ENCODE assay signal across 19 cellular contexts in the genomic region with DNA sequence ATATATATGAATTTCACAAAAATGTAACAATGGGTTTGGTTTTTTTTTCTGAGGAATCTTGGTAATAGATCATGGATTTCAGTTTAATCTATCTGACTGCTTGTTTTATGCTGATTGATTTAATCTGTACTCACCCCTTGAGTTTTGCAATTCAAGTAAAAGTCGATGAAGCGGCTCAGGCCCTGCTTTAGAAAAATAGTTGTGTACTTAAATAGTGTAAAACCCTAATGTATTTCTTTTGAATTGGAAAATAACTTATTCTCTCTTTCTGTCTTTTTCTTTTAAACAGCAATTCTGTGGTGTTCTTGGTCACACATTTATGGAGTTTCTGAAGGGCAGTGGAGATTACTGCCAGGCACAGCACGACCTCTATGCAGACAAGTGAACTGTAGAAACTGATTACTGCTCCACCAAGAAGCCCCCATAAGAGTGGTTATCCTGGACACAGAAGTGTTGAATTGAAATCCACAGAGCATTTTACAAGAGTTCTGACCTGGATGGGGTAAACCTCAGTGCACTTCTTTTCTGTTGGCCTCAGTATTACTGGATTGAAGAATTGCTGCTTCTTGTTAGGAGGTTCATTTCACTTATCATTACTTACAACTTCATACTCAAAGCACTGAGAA. TPM values are rescaled to one million over a fixed set of nuclear protein-coding genes. Genes with fewer than 3 reads are reported as not detected.
A peak's percentile ranks its signal among the peaks of the same experiment; 100 is the strongest.
DNase-seq lines count a peak whose midpoint lies in the region; ATAC-seq, FAIRE-seq and TF ChIP-seq lines count a peak whose summit lies in the region.
"Had no signal": no experiment of that assay in that cellular context is flagged by ENCODE, and none has a peak within 500 bp of the region (broad histone marks: within the 10 kb centered on the region; RNA-seq: fewer than 3 reads in every experiment).

No MANE protein-coding gene starts in this region.

- H3K9me3 ChIP-seq in HepG2 (ENCODE audit: low read length) (no peaks in the 10 kb centered on the region), gastrocnemius medialis (no peaks in the 10 kb centered on the region), PC-9 (ENCODE audit: insufficient read depth, low read depth) (no peaks in the 10 kb centered on the region)
- H3K9me3 ChIP-seq: gastroesophageal sphincter, Peyer's patch, SJSA1, thyroid gland had no signal

- intact Hi-C loops in activated T-helper 2 cell treated with anti-CD3 and anti-CD28 coated beads, Interferon-gamma antibody, Interleukin-2, Interleukin-4, amounts not matched to agents 10 μg/mL and 5 μg/mL and 100 μg/mL, durations not matched to agents 14 hours and 24 hours and 36 hours (cut with micrococcal nuclease): no loop called here
- intact Hi-C loops in HepG2 (cut with micrococcal nuclease; ENCODE audit: unreplicated experiment) (loop anchor here (5.0 kb wide), 1 partner anchor 186 kb away; no protein-coding TSS in a partner anchor), gastrocnemius medialis (cut with DNase I; ENCODE audit: low total_unique reads) (no loop called here), PC-9 (cut with micrococcal nuclease; ENCODE audit: unreplicated experiment) (loop anchor here (10.0 kb wide), 1 partner anchor 161 kb away; no protein-coding TSS in a partner anchor)

- H3F3A ChIP-seq in GM23338 (replicated peaks; ENCODE audit: low read depth) (0 out of 2 replicates have a peak, but pooled peaks cover 4% of the 10 kb centered on the region), PC-9 (ENCODE audit: insufficient read depth, low read depth) (peaks cover 28% of the 10 kb centered on the region)

- no peak for ATAC-seq in GM23338
- ATAC-seq in HepG2: no peak
- ATAC-seq in gastrocnemius medialis: no peak
- ATAC-seq: gastroesophageal sphincter, left cardiac atrium, right cardiac atrium had no signal

- peaks cover 10% of the 10 kb centered on the region for H3K27me3 Mint-ChIP-seq in GM23338 (ENCODE audit: insufficient read depth, low read depth, poor library complexity)
- H3K27me3 Mint-ChIP-seq in activated T-helper 2 cell treated with anti-CD3 and anti-CD28 coated beads, Interferon-gamma antibody, Interleukin-2, Interleukin-4, amounts not matched to agents 10 μg/mL and 5 μg/mL and 100 μg/mL, durations not matched to agents 14 hours and 24 hours and 36 hours (ENCODE audit: low read depth): no peaks in the 10 kb centered on the region

- peaks cover 56% of the 10 kb centered on the region for H3K36me3 ChIP-seq in GM23338 (ENCODE audit: insufficient read depth)
- H3K36me3 ChIP-seq in HepG2 (replicated peaks in 1 of 2; ENCODE audit: control insufficient read depth in 1 of 2, insufficient read depth in 2 of 2, low read length in 2 of 2): peaks cover 13 to 49% of the 10 kb centered on the region in 2 experiments
- H3K36me3 ChIP-seq in gastrocnemius medialis: peaks cover 5 to 51% of the 10 kb centered on the region in 2 donors
- peaks cover 43% of the 10 kb centered on the region for H3K36me3 ChIP-seq in PC-9 (ENCODE audit: low read depth)

- peak overlapping the region; percentile 52 for H3K9ac ChIP-seq in HepG2 (ENCODE audit: insufficient read depth, low read depth, low read length)

- no peak overlapping the region for H3K27ac Mint-ChIP-seq in GM23338
- H3K27ac Mint-ChIP-seq in activated T-helper 2 cell treated with anti-CD3 and anti-CD28 coated beads, Interferon-gamma antibody, Interleukin-2, Interleukin-4, amounts not matched to agents 10 μg/mL and 5 μg/mL and 100 μg/mL, durations not matched to agents 14 hours and 24 hours and 36 hours: no peak overlapping the region
- H3K27ac Mint-ChIP-seq: T-helper 1 cell treated with Interleukin-12 subunit alpha and Interleukin-12 subunit beta and Interleukin-4 antibody, amounts not matched to agents 30 μg/mL and 1 μg/mL, for 36 hours had no signal

- no peak overlapping the region for H3K27ac ChIP-seq in GM23338 (ENCODE audit: low read depth)
- peak overlapping the region; percentile 7 for H3K27ac ChIP-seq in HepG2 (ENCODE audit: extremely low read length, insufficient read depth, low read length)
- peak overlapping the region; percentile 99 to 100 (median 100) for H3K27ac ChIP-seq in gastrocnemius medialis
- H3K27ac ChIP-seq in PC-9: no peak overlapping the region
- H3K27ac ChIP-seq: gastroesophageal sphincter, Peyer's patch, SJSA1 had no signal

- no peak for TF ChIP-seq CTCF in GM23338 (conservative IDR thresholded peaks at IDR 0.05; ENCODE audit: low read depth in 2 of 2)
- no peak for TF ChIP-seq CTCF in HepG2 (CRISPR knock-in tag; IDR thresholded peaks at IDR 0.05)
- no peak for TF ChIP-seq CTCF in gastrocnemius medialis (IDR thresholded peaks at IDR 0.05 in 4 of 5, conservative IDR thresholded peaks at IDR 0.05 in 1 of 5)
- no peak for TF ChIP-seq CTCF in PC-9 (conservative IDR thresholded peaks at IDR 0.05)

- 54% methylated on average over 3 of the region's 3 CpGs for WGBS in HepG2 (ENCODE audit: low lambda C conversion rate)

- H3K9me2 ChIP-seq in GM23338 (ENCODE audit: insufficient read depth): no peaks in the 10 kb centered on the region
- no peaks in the 10 kb centered on the region for H3K9me2 ChIP-seq in PC-9 (ENCODE audit: insufficient read depth)

- peaks cover 59% of the 10 kb centered on the region for H3K79me2 ChIP-seq in GM23338 (replicated peaks; ENCODE audit: insufficient read depth)
- H3K79me2 ChIP-seq in HepG2 (ENCODE audit: insufficient read depth, low read length): peaks cover 73% of the 10 kb centered on the region
- H3K79me2 ChIP-seq in PC-9 (ENCODE audit: low read depth): peaks cover 45% of the 10 kb centered on the region

- in situ Hi-C loops in HepG2 (cut with HindIII; ENCODE audit: extremely low pct_ligation_motif_present, low pct_unique_long_range_greater_than_20kb): no loop called here
- in situ Hi-C loops in gastrocnemius medialis (cut with MboI; ENCODE audit: low sequenced_read_pairs in 4 of 4): loop anchor here in 1 of 4 donors (10.0 kb wide), 1 partner anchor 59 kb away; the partner anchor contains the start of gene PHF3

- TF ChIP-seq POLR2A in HepG2 (IDR thresholded peaks at IDR 0.05; ENCODE audit: insufficient read depth in 1 of 2, low read depth in 2 of 2, low read length in 2 of 2) (peak; percentile 29 to 49; a peak in 2 of 4 replicates), gastrocnemius medialis (IDR thresholded peaks at IDR 0.05) (no peak)

- no peaks in the 10 kb centered on the region; the same call in 1 of the 3 replicates for H3K9me3 Mint-ChIP-seq in GM23338
- no peaks in the 10 kb centered on the region for H3K9me3 Mint-ChIP-seq in activated T-helper 2 cell treated with anti-CD3 and anti-CD28 coated beads, Interferon-gamma antibody, Interleukin-2, Interleukin-4, amounts not matched to agents 10 μg/mL and 5 μg/mL and 100 μg/mL, durations not matched to agents 14 hours and 24 hours and 36 hours
- H3K9me3 Mint-ChIP-seq: T-helper 1 cell treated with Interleukin-12 subunit alpha and Interleukin-12 subunit beta and Interleukin-4 antibody, amounts not matched to agents 30 μg/mL and 1 μg/mL, for 36 hours had no signal

- H3K4me3 ChIP-seq in GM23338 (no peak overlapping the region), HepG2 (replicated peaks in 1 of 3; ENCODE audit: insufficient read depth in 1 of 3, low read depth in 2 of 3, low read length in 3 of 3) (peak overlapping the region; percentile 30 to 78 (median 50); a peak in 5 of 6 replicates), gastrocnemius medialis (peak overlapping the region in 2 of 4 donors; percentile 87 to 96), PC-9 (no peak overlapping the region)
- H3K4me3 ChIP-seq: gastroesophageal sphincter, Peyer's patch, SJSA1, thyroid gland had no signal

- H4K20me1 ChIP-seq in GM23338 (replicated peaks; ENCODE audit: insufficient read depth) (peaks cover 33% of the 10 kb centered on the region), HepG2 (ENCODE audit: insufficient read depth, low read length) (peaks cover 71% of the 10 kb centered on the region), PC-9 (ENCODE audit: insufficient read depth) (peaks cover 20% of the 10 kb centered on the region)

- peaks cover 6% of the 10 kb centered on the region for H3K4me1 ChIP-seq in GM23338 (ENCODE audit: insufficient read depth)
- H3K4me1 ChIP-seq in HepG2 (ENCODE audit: insufficient read depth, low read length): peaks cover 32% of the 10 kb centered on the region
- peaks cover 5 to 32% of the 10 kb centered on the region in 2 donors for H3K4me1 ChIP-seq in gastrocnemius medialis
- peaks cover 13% of the 10 kb centered on the region for H3K4me1 ChIP-seq in PC-9 (replicated peaks; ENCODE audit: insufficient read depth)

- POLR2A ChIA-PET in HepG2 (lab: Yijun Ruan, JAX): interaction anchor here (1.3 to 1.8 kb wide), 2 partner anchors 11 to 54 kb away, joined by 4 to 6 read pairs; no protein-coding TSS in a partner anchor
- POLR2A ChIA-PET in PC-9 (lab: Charles Lee; ENCODE audit: unreplicated experiment): no interaction called here

- no peak for TF ChIP-seq RAD21 in HepG2 (CRISPR knock-in tag; IDR thresholded peaks at IDR 0.05)

- H3K4me3 Mint-ChIP-seq in GM23338: peak overlapping the region; percentile 50; the same call in 2 of the 3 replicates
- H3K4me3 Mint-ChIP-seq in activated T-helper 2 cell treated with anti-CD3 and anti-CD28 coated beads, Interferon-gamma antibody, Interleukin-2, Interleukin-4, amounts not matched to agents 10 μg/mL and 5 μg/mL and 100 μg/mL, durations not matched to agents 14 hours and 24 hours and 36 hours (ENCODE audit: low read depth): peak overlapping the region; percentile 37
- H3K4me3 Mint-ChIP-seq: T-helper 1 cell treated with Interleukin-12 subunit alpha and Interleukin-12 subunit beta and Interleukin-4 antibody, amounts not matched to agents 30 μg/mL and 1 μg/mL, for 36 hours had no signal

- DNase-seq in GM23338 (ENCODE audit: low spot score) (no peak), HepG2 (ENCODE audit: low spot score) (no peak), gastrocnemius medialis (no peak), UCSD-AML1 (lab: John Stamatoyannopoulos, UW; ENCODE audit: unreplicated experiment) (no peak), NCI-H2227 treated with DMSO at 0.1 percent for 48 hours (lab: John Stamatoyannopoulos, UW) (no peak), PC-9 (no peak)
- no peak for DNase-seq in activated T-helper 2 cell treated with anti-CD3 and anti-CD28 coated beads, Interferon-gamma antibody, Interleukin-2, Interleukin-4, amounts not matched to agents 10 μg/mL and 5 μg/mL and 100 μg/mL, durations not matched to agents 14 hours and 24 hours and 36 hours (ENCODE audit: low spot score)
- DNase-seq: activated T-cell treated with anti-CD3 and anti-CD28 coated beads, Interleukin-2, amount 50 U/mL, for 48 hours; erythroblast; left cardiac atrium; NCI-H2171 treated with DMSO at 0.1 percent for 48 hours; NCI-H82; Peyer's patch; right cardiac atrium; stimulated activated naive CD4-positive, alpha-beta T cell; thyroid gland had no signal

- BruUV-seq in HepG2 (replicated peaks; lab: Mats Ljungman, UMichigan) (no TSS peak), PC-9 (replicated peaks; lab: Mats Ljungman, UMichigan) (no TSS peak)

- H3K4me2 ChIP-seq in GM23338: no peak overlapping the region
- peak overlapping the region; percentile 73 for H3K4me2 ChIP-seq in HepG2 (ENCODE audit: low read depth, low read length)
- H3K4me2 ChIP-seq in PC-9: no peak overlapping the region

- peaks cover 13% of the 10 kb centered on the region for H3K4me1 Mint-ChIP-seq in GM23338
- H3K4me1 Mint-ChIP-seq in activated T-helper 2 cell treated with anti-CD3 and anti-CD28 coated beads, Interferon-gamma antibody, Interleukin-2, Interleukin-4, amounts not matched to agents 10 μg/mL and 5 μg/mL and 100 μg/mL, durations not matched to agents 14 hours and 24 hours and 36 hours (ENCODE audit: low read depth): peaks cover 31% of the 10 kb centered on the region

- peaks cover 63% of the 10 kb centered on the region for H3K36me3 Mint-ChIP-seq in GM23338 (ENCODE audit: low read depth)
- peaks cover 55% of the 10 kb centered on the region for H3K36me3 Mint-ChIP-seq in activated T-helper 2 cell treated with anti-CD3 and anti-CD28 coated beads, Interferon-gamma antibody, Interleukin-2, Interleukin-4, amounts not matched to agents 10 μg/mL and 5 μg/mL and 100 μg/mL, durations not matched to agents 14 hours and 24 hours and 36 hours (ENCODE audit: low read depth)

- H3K27me3 ChIP-seq in GM23338 (ENCODE audit: insufficient read depth): no peaks in the 10 kb centered on the region
- no peaks in the 10 kb centered on the region; a peak in 1 of 5 replicates for H3K27me3 ChIP-seq in HepG2 (ENCODE audit: control insufficient read depth in 1 of 2, insufficient read depth in 2 of 2, low read length in 2 of 2)
- H3K27me3 ChIP-seq in gastrocnemius medialis: no peaks in the 10 kb centered on the region
- H3K27me3 ChIP-seq in PC-9 (ENCODE audit: insufficient read depth, low read depth): no peaks in the 10 kb centered on the region
- H3K27me3 ChIP-seq: gastroesophageal sphincter, Peyer's patch, SJSA1, thyroid gland had no signal

- TF ChIP-seq EP300 in HepG2 (IDR thresholded peaks at IDR 0.05; ENCODE audit: low read depth in 2 of 2, low read length in 2 of 2) (no peak), HepG2 (CRISPR knock-in tag; IDR thresholded peaks at IDR 0.05; ENCODE audit: borderline replicate concordance) (no peak)

- CTCF ChIA-PET in HepG2 (lab: Yijun Ruan, JAX; ENCODE audit: low intra/inter-chr PET ratio, low total read pairs) (no interaction called here), PC-9 (lab: Charles Lee) (no interaction called here)

- FAIRE-seq in HepG2 (lab: Jason Lieb, UNC): no peak

- H2AFZ ChIP-seq in GM23338 (no peak overlapping the region), HepG2 (ENCODE audit: low read length) (no peak overlapping the region), PC-9 (no peak overlapping the region)

RNA-seq across cellular contexts. Expression of gene PTP4A1, which starts 4.0 kb away (rescaled TPM):
- total RNA-seq in GM23338 (2014; rRNA removed; shearing (Covaris generic)): 96.9 and 99.0 TPM in 2 replicates
- polyA plus RNA-seq in GM23338 (2016; fragmentation: Nextera tagmentation; extraction: Ambion mirVana) (88.6 and 102 TPM in 2 replicates), HepG2 (2011; rRNA removed) (127 and 141 TPM in 2 replicates)
- 80.8 and 88.8 TPM in 2 replicates for total RNA-seq in activated T-helper 2 cell treated with anti-CD3 and anti-CD28 coated beads, Interferon-gamma antibody, Interleukin-2, Interleukin-4, amounts not matched to agents 10 μg/mL and 5 μg/mL and 100 μg/mL, durations not matched to agents 14 hours and 24 hours and 36 hours
- total RNA-seq in HepG2 (2016; rRNA removed; fragmentation: Illumina TruSeq; extraction: Trizol) (376 and 681 TPM in 2 replicates), gastrocnemius medialis (100 to 1,000 TPM in 2 of 4 donors, 10 to 100 TPM in 2; 30.6 to 256 (median 90.8) TPM), PC-9 (2021) (46.4 and 63.8 TPM in 2 replicates)
- 72.5 and 82.8 TPM in 2 replicates for total RNA-seq in HepG2 (2016; cell fraction: cytosol; rRNA removed; fragmentation: Illumina TruSeq; extraction: Trizol; ENCODE audit: low read depth)
- 381 and 654 TPM in 2 replicates for total RNA-seq in HepG2 (2016; cell fraction: insoluble cytoplasmic fraction; rRNA removed; fragmentation: Illumina TruSeq; extraction: Trizol)
- total RNA-seq in HepG2 (2016; cell fraction: membrane; rRNA removed; fragmentation: Illumina TruSeq; extraction: Trizol): 431 TPM in 2 replicates
- total RNA-seq in HepG2 (2016; cell fraction: nucleus; rRNA removed; fragmentation: Illumina TruSeq; extraction: Trizol): 336 and 365 TPM in 2 replicates
- 61.2 and 126 TPM in 2 replicates for polyA plus RNA-seq in HepG2 (2011; cell fraction: cytosol; rRNA removed)
- 48.0 and 68.5 TPM in 2 replicates for polyA plus RNA-seq in HepG2 (2011; cell fraction: nucleus; rRNA removed)
- 273 TPM in 2 replicates for polyA plus RNA-seq in HepG2 (2012)
- polyA plus RNA-seq in HepG2 (2016; cell fraction: cytosol; fragmentation: Illumina TruSeq; extraction: Trizol; ENCODE audit: low read depth): 53.9 and 75.2 TPM in 2 replicates
- polyA plus RNA-seq in HepG2 (2016; cell fraction: insoluble cytoplasmic fraction; fragmentation: Illumina TruSeq; extraction: Trizol; ENCODE audit: low read depth): 710 and 726 TPM in 2 replicates
- polyA plus RNA-seq in HepG2 (2016; cell fraction: membrane; fragmentation: Illumina TruSeq; extraction: Trizol; ENCODE audit: low read depth): 254 and 286 TPM in 2 replicates
- polyA plus RNA-seq in HepG2 (2016; cell fraction: nucleus; fragmentation: Illumina TruSeq; extraction: Trizol; ENCODE audit: insufficient read depth, low read depth): 411 and 435 TPM in 2 replicates
- polyA minus RNA-seq in HepG2 (2011; rRNA and poly(A)+ RNA removed; ENCODE audit: low replicate concordance): 36.0 and 84.0 TPM in 2 replicates
- 187 and 229 TPM in 2 replicates for polyA minus RNA-seq in HepG2 (2011; cell fraction: cytosol; rRNA and poly(A)+ RNA removed)
- 195 and 232 TPM in 2 replicates for polyA minus RNA-seq in HepG2 (2011; cell fraction: nucleus; rRNA and poly(A)+ RNA removed)

RNA-seq across cellular contexts. Expression of gene PHF3, which starts 59.3 kb away (rescaled TPM):
- 71.0 and 77.3 TPM in 2 replicates for total RNA-seq in GM23338 (2014; rRNA removed; shearing (Covaris generic))
- polyA plus RNA-seq in GM23338 (2016; fragmentation: Nextera tagmentation; extraction: Ambion mirVana) (28.6 and 37.1 TPM in 2 replicates), HepG2 (2011; rRNA removed) (14.9 and 19.8 TPM in 2 replicates)
- total RNA-seq in activated T-helper 2 cell treated with anti-CD3 and anti-CD28 coated beads, Interferon-gamma antibody, Interleukin-2, Interleukin-4, amounts not matched to agents 10 μg/mL and 5 μg/mL and 100 μg/mL, durations not matched to agents 14 hours and 24 hours and 36 hours: 44.6 and 44.7 TPM in 2 replicates
- total RNA-seq in HepG2 (2016; rRNA removed; fragmentation: Illumina TruSeq; extraction: Trizol) (70.4 and 96.2 TPM in 2 replicates), gastrocnemius medialis (10 to 100 TPM; 49.4 to 73.1 (median 61.9) TPM), PC-9 (2021) (59.8 and 67.1 TPM in 2 replicates)
- total RNA-seq in HepG2 (2016; cell fraction: cytosol; rRNA removed; fragmentation: Illumina TruSeq; extraction: Trizol; ENCODE audit: low read depth): 12.4 and 15.1 TPM in 2 replicates
- 65.9 and 83.2 TPM in 2 replicates for total RNA-seq in HepG2 (2016; cell fraction: insoluble cytoplasmic fraction; rRNA removed; fragmentation: Illumina TruSeq; extraction: Trizol)
- total RNA-seq in HepG2 (2016; cell fraction: membrane; rRNA removed; fragmentation: Illumina TruSeq; extraction: Trizol): 28.6 and 32.3 TPM in 2 replicates
- total RNA-seq in HepG2 (2016; cell fraction: nucleus; rRNA removed; fragmentation: Illumina TruSeq; extraction: Trizol): 158 and 181 TPM in 2 replicates
- 8.2 and 12.4 TPM in 2 replicates for polyA plus RNA-seq in HepG2 (2011; cell fraction: cytosol; rRNA removed)
- polyA plus RNA-seq in HepG2 (2011; cell fraction: nucleus; rRNA removed): 16.7 and 17.3 TPM in 2 replicates
- 34.1 and 42.7 TPM in 2 replicates for polyA plus RNA-seq in HepG2 (2012)
- polyA plus RNA-seq in HepG2 (2016; cell fraction: cytosol; fragmentation: Illumina TruSeq; extraction: Trizol; ENCODE audit: low read depth): 0.59 and 0.80 TPM in 2 replicates
- polyA plus RNA-seq in HepG2 (2016; cell fraction: insoluble cytoplasmic fraction; fragmentation: Illumina TruSeq; extraction: Trizol; ENCODE audit: low read depth): 38.7 and 39.9 TPM in 2 replicates
- polyA plus RNA-seq in HepG2 (2016; cell fraction: membrane; fragmentation: Illumina TruSeq; extraction: Trizol; ENCODE audit: low read depth): 2.3 and 2.9 TPM in 2 replicates
- polyA plus RNA-seq in HepG2 (2016; cell fraction: nucleus; fragmentation: Illumina TruSeq; extraction: Trizol; ENCODE audit: insufficient read depth, low read depth): 68.3 and 69.3 TPM in 2 replicates
- 20.9 and 41.8 TPM in 2 replicates for polyA minus RNA-seq in HepG2 (2011; rRNA and poly(A)+ RNA removed; ENCODE audit: low replicate concordance)
- polyA minus RNA-seq in HepG2 (2011; cell fraction: cytosol; rRNA and poly(A)+ RNA removed): 57.3 and 65.6 TPM in 2 replicates
- 272 and 293 TPM in 2 replicates for polyA minus RNA-seq in HepG2 (2011; cell fraction: nucleus; rRNA and poly(A)+ RNA removed)

Comparison
In these comparisons a context has a peak if more than half of its experiments do, and no peak if none do; other contexts are left out.
1. H3K27ac ChIP-seq: peak in HepG2 (single experiment) and gastrocnemius medialis (4 of 4); none in GM23338 (single experiment) and PC-9 (single experiment).
2. H3K4me3 ChIP-seq: peak in HepG2 (3 of 3); none in GM23338 (single experiment) and PC-9 (single experiment).
3. POLR2A ChIP-seq: peak in HepG2 (2 of 2); none in gastrocnemius medialis (0 of 2).
4. intact Hi-C loops: an anchor here in HepG2 (5.0 kb wide) and PC-9 (10.0 kb wide); none called in activated T-helper 2 cell treated with anti-CD3 and anti-CD28 coated beads, Interferon-gamma antibody, Interleukin-2, Interleukin-4, amounts not matched to agents 10 μg/mL and 5 μg/mL and 100 μg/mL, durations not matched to agents 14 hours and 24 hours and 36 hours and gastrocnemius medialis.